ENCODE assay signal across 1 cellular context in genomic region chr10:62426086-62426485, GRCh38.
TF ChIP-seq lines count a peak whose summit lies in the region.

No MANE protein-coding gene starts in this region.

TF ChIP-seq in IMR-90, 13 proteins besides CTCF, POLR2A, EP300 and RAD21 (continued from another document):
- TF ChIP-seq USF2 (IDR thresholded peaks at IDR 0.05; ENCODE audit: low read depth, low read length) (no peak), RCOR1 (IDR thresholded peaks at IDR 0.05; ENCODE audit: insufficient replicate concordance, low read length) (no peak)
